23 cellular contexts compared by ENCODE assay signal in genomic region chr16:12294471-12294870, GRCh38.
"Had no signal": no experiment of that assay in that cellular context is flagged by ENCODE, and none has a peak within 500 bp of the region (broad histone marks: within the 10 kb centered on the region; RNA-seq: fewer than 3 reads in every experiment).

No MANE protein-coding gene starts in this region.

- H3K4me3 Mint-ChIP-seq: activated B cell treated with CpG ODN at 0.5 μM for 24 hours; activated CD4-positive, alpha-beta memory T cell treated with anti-CD3 and anti-CD28 coated beads, Interleukin-2, amount 10 ng/mL, durations not matched to agents 7 days and 5 days; activated CD4-positive, alpha-beta T cell treated with anti-CD3 and anti-CD28 coated beads, Interleukin-2, amount 10 ng/mL, durations not matched to agents 24 days and 14 days; activated naive CD4-positive, alpha-beta T cell treated with anti-CD3 and anti-CD28 coated beads, Interleukin-2, amount 10 ng/mL, durations not matched to agents 7 days and 5 days; activated naive CD8-positive, alpha-beta T cell treated with anti-CD3 and anti-CD28 coated beads for 36 hours; activated T-helper 17 cell treated with anti-CD3 and anti-CD28 coated beads, Interleukin-2, amount 50 U/mL, for 72 hours; T-helper 17 cell had no signal

- H3K4me3 ChIP-seq: cardiac muscle cell, PC-9 had no signal

- H3K9me3 Mint-ChIP-seq: activated CD4-positive, alpha-beta T cell treated with anti-CD3 and anti-CD28 coated beads, Interleukin-2, amount 10 ng/mL, durations not matched to agents 24 days and 14 days; activated naive CD4-positive, alpha-beta T cell treated with anti-CD3 and anti-CD28 coated beads, Interleukin-2, amount 10 ng/mL, durations not matched to agents 7 days and 5 days had no signal

- H3K27me3 Mint-ChIP-seq: activated B cell treated with CpG ODN at 0.5 μM for 24 hours; activated CD4-positive, alpha-beta memory T cell treated with anti-CD3 and anti-CD28 coated beads, Interleukin-2, amount 10 ng/mL, durations not matched to agents 7 days and 5 days; activated CD4-positive, alpha-beta T cell treated with anti-CD3 and anti-CD28 coated beads, Interleukin-2, amount 10 ng/mL, durations not matched to agents 24 days and 14 days; activated naive CD4-positive, alpha-beta T cell treated with anti-CD3 and anti-CD28 coated beads, Interleukin-2, amount 10 ng/mL, durations not matched to agents 7 days and 5 days; activated naive CD8-positive, alpha-beta T cell treated with anti-CD3 and anti-CD28 coated beads for 36 hours; activated T-helper 17 cell treated with anti-CD3 and anti-CD28 coated beads, Interleukin-2, amount 50 U/mL, for 72 hours; T-helper 17 cell had no signal

- H3K27ac Mint-ChIP-seq: activated CD4-positive, alpha-beta memory T cell treated with anti-CD3 and anti-CD28 coated beads, Interleukin-2, amount 10 ng/mL, durations not matched to agents 7 days and 5 days; activated CD4-positive, alpha-beta T cell treated with anti-CD3 and anti-CD28 coated beads, Interleukin-2, amount 10 ng/mL, durations not matched to agents 24 days and 14 days; activated naive CD4-positive, alpha-beta T cell treated with anti-CD3 and anti-CD28 coated beads, Interleukin-2, amount 10 ng/mL, durations not matched to agents 7 days and 5 days; activated naive CD8-positive, alpha-beta T cell treated with anti-CD3 and anti-CD28 coated beads for 36 hours; activated T-helper 17 cell treated with anti-CD3 and anti-CD28 coated beads, Interleukin-2, amount 50 U/mL, for 72 hours; T-helper 17 cell had no signal

- H3K27me3 ChIP-seq: brain microvascular endothelial cell, cardiac muscle cell had no signal

- DNase-seq: activated B cell treated with CpG ODN at 0.5 μM for 24 hours; activated CD4-positive, alpha-beta memory T cell treated with anti-CD3 and anti-CD28 coated beads, Interleukin-2, amount 10 ng/mL, durations not matched to agents 7 days and 5 days; activated CD4-positive, alpha-beta T cell treated with anti-CD3 and anti-CD28 coated beads for 1 hour; activated CD4-positive, alpha-beta T cell treated with anti-CD3 and anti-CD28 coated beads, Interleukin-2, amount 10 ng/mL, durations not matched to agents 24 days and 14 days; activated gamma-delta T cell; activated naive CD4-positive, alpha-beta T cell treated with anti-CD3 and anti-CD28 coated beads, Interleukin-2, amount 10 ng/mL, durations not matched to agents 7 days and 5 days; activated naive CD8-positive, alpha-beta T cell treated with anti-CD3 and anti-CD28 coated beads for 36 hours; activated T-cell treated with anti-CD3 and anti-CD28 coated beads for 4 hours; activated T-cell treated with anti-CD3 and anti-CD28 coated beads, Interleukin-2, amount 50 U/mL, for 48 hours; brain microvascular endothelial cell; KG1; NCI-H1048; NCI-H1694 treated with DMSO at 0.1 percent for 48 hours; NCI-H2081; NCI-H510A treated with DMSO at 0.1 percent for 48 hours; NCI-H69; NK-92 treated with Interleukin-12 subunit alpha and Interleukin-12 subunit beta, amount 100 ng/mL, for 24 hours; PC-9; SHP77 treated with DMSO at 0.1 percent for 48 hours; T-helper 17 cell; T-helper 9 cell had no signal

- H3K27ac ChIP-seq: brain microvascular endothelial cell, cardiac muscle cell, PC-9 had no signal

- ATAC-seq: activated T-helper 17 cell treated with anti-CD3 and anti-CD28 coated beads, Interleukin-2, amount 50 U/mL, for 72 hours; T-helper 17 cell had no signal

- H3K36me3 ChIP-seq: brain microvascular endothelial cell, cardiac muscle cell had no signal

- H3K4me2 ChIP-seq: PC-9 had no signal

- H2AFZ ChIP-seq: PC-9 had no signal

- H3K4me1 Mint-ChIP-seq: activated CD4-positive, alpha-beta memory T cell treated with anti-CD3 and anti-CD28 coated beads, Interleukin-2, amount 10 ng/mL, durations not matched to agents 7 days and 5 days; activated CD4-positive, alpha-beta T cell treated with anti-CD3 and anti-CD28 coated beads, Interleukin-2, amount 10 ng/mL, durations not matched to agents 24 days and 14 days; activated naive CD4-positive, alpha-beta T cell treated with anti-CD3 and anti-CD28 coated beads, Interleukin-2, amount 10 ng/mL, durations not matched to agents 7 days and 5 days; activated T-helper 17 cell treated with anti-CD3 and anti-CD28 coated beads, Interleukin-2, amount 50 U/mL, for 72 hours had no signal
